ENCODE assay signal across 2 cellular contexts in genomic region chr5:116004248-116004647, GRCh38.
TF ChIP-seq lines count a peak whose summit lies in the region.

No MANE protein-coding gene starts in this region.

TF ChIP-seq in HCT116, 20 proteins besides CTCF, POLR2A, EP300 and RAD21:
- TF ChIP-seq TCF7L2 (IDR thresholded peaks at IDR 0.05; ENCODE audit: borderline replicate concordance, extremely low read depth, insufficient read depth, insufficient read length) (no peak), SRF (IDR thresholded peaks at IDR 0.05; ENCODE audit: low read depth) (no peak), EZH2 (IDR thresholded peaks at IDR 0.05) (no peak)

TF ChIP-seq in H1, 55 proteins besides CTCF, POLR2A, EP300 and RAD21:
- TF ChIP-seq ATF3 (IDR thresholded peaks at IDR 0.05; ENCODE audit: insufficient read depth, low read depth, low read length) (no peak), SP4 (IDR thresholded peaks at IDR 0.05; ENCODE audit: low read length) (no peak), PHF8 (conservative IDR thresholded peaks at IDR 0.05; ENCODE audit: low read depth, low read length) (no peak), USF2 (IDR thresholded peaks at IDR 0.05; ENCODE audit: low read length) (no peak), MAX (IDR thresholded peaks at IDR 0.05) (no peak), CBX8 (IDR thresholded peaks at IDR 0.05; ENCODE audit: borderline replicate concordance, low read depth, low read length) (no peak), NRF1 (IDR thresholded peaks at IDR 0.05; ENCODE audit: low read depth, low read length) (no peak), SP2 (IDR thresholded peaks at IDR 0.05; ENCODE audit: low read length) (no peak)
